15 cellular contexts compared by ENCODE assay signal in genomic region chr17:7335765-7336164, GRCh38. TPM values are rescaled to one million over a fixed set of nuclear protein-coding genes. Genes with fewer than 3 reads are reported as not detected.
DNase-seq lines count a peak whose midpoint lies in the region; ATAC-seq and TF ChIP-seq lines count a peak whose summit lies in the region.
"Not testable (repeated sequence)": the region's sequence is repeated elsewhere in the genome, so short reads cannot be mapped to it uniquely, and the experiment has no call there.
"Had no signal": no experiment of that assay in that cellular context is flagged by ENCODE, and none has a peak within 500 bp of the region (broad histone marks: within the 10 kb centered on the region; RNA-seq: fewer than 3 reads in every experiment).

No MANE protein-coding gene starts in this region.

- not testable (repeated sequence) for H3K9me3 ChIP-seq in CD4-positive, alpha-beta memory T cell (ENCODE audit: control insufficient read depth in 1 of 2, low read length in 2 of 2); Peyer's patch; iPS-20b (ENCODE audit: insufficient read depth, low read depth, low read length); neural progenitor cell (ENCODE audit: low read depth)

- H3F3A ChIP-seq in neural progenitor cell (ENCODE audit: low read depth) = peaks cover 16% of the 10 kb centered on the region

- not testable (repeated sequence) for TF ChIP-seq CTCF in Peyer's patch (IDR thresholded peaks at IDR 0.05); activated CD8-positive, alpha-beta T cell treated with anti-CD3 and anti-CD28 coated beads for 36 hours (IDR thresholded peaks at IDR 0.05); neural progenitor cell (IDR thresholded peaks at IDR 0.05)

- not testable (repeated sequence) for H3K79me2 ChIP-seq in neural progenitor cell (ENCODE audit: low read depth)

- H3K9me3 Mint-ChIP-seq in CD4-positive, alpha-beta memory T cell; activated CD8-positive, alpha-beta T cell treated with anti-CD3 and anti-CD28 coated beads for 36 hours; activated naive CD8-positive, alpha-beta T cell (ENCODE audit: low read depth); neural progenitor cell: not testable (repeated sequence)

- H3K27me3 ChIP-seq in CD4-positive, alpha-beta memory T cell (ENCODE audit: insufficient read depth, low read length); Peyer's patch; iPS-20b (ENCODE audit: insufficient read depth, low read length); neural progenitor cell: not testable (repeated sequence)

- not testable (repeated sequence) for H3K27me3 Mint-ChIP-seq in CD4-positive, alpha-beta memory T cell; activated CD8-positive, alpha-beta T cell treated with anti-CD3 and anti-CD28 coated beads for 36 hours; activated naive CD8-positive, alpha-beta T cell; neural progenitor cell (ENCODE audit: insufficient read depth, low read depth)

- not testable (repeated sequence) for H4K20me1 ChIP-seq in neural progenitor cell (ENCODE audit: low read depth)

- intact Hi-C loops in CD4-positive, alpha-beta memory T cell (cut with micrococcal nuclease) = loop anchor here (1.0 to 2.0 kb wide), 4 partner anchors 11 to 69 kb away; partner anchors contain the start of gene TMEM256
- intact Hi-C loops in activated CD8-positive, alpha-beta T cell treated with anti-CD3 and anti-CD28 coated beads for 36 hours (cut with micrococcal nuclease) = not testable (repeated sequence)

- not testable (repeated sequence) for H2AFZ ChIP-seq in neural progenitor cell (replicated peaks)

- H3K4me2 ChIP-seq in neural progenitor cell = not testable (repeated sequence)

- H3K36me3 Mint-ChIP-seq in CD4-positive, alpha-beta memory T cell = peaks cover 18 to 25% of the 10 kb centered on the region in 2 donors
- peaks cover 27% of the 10 kb centered on the region for H3K36me3 Mint-ChIP-seq in activated CD8-positive, alpha-beta T cell treated with anti-CD3 and anti-CD28 coated beads for 36 hours (ENCODE audit: low read depth)
- not testable (repeated sequence) for H3K36me3 Mint-ChIP-seq in activated naive CD8-positive, alpha-beta T cell; neural progenitor cell

- not testable (repeated sequence) for H3K4me3 ChIP-seq in CD4-positive, alpha-beta memory T cell (ENCODE audit: low read length in 2 of 2); iPS-20b (ENCODE audit: low read length); neural progenitor cell
- peak overlapping the region in 1 of 4 donors; percentile 70 for H3K4me3 ChIP-seq in Peyer's patch

- POLR2A ChIA-PET in CD4-positive, alpha-beta memory T cell (lab: Charles Lee; ENCODE audit: partially characterized antibody) = interaction anchor here (0.6 to 7.4 kb wide), 30 partner anchors 11 to 351 kb away, joined by 3 to 187 read pairs (median 10); partner anchors contain the start of genes ACADVL, CTDNEP1, DLG4 and DVL2
- POLR2A ChIA-PET in activated CD8-positive, alpha-beta T cell treated with anti-CD3 and anti-CD28 coated beads for 36 hours (lab: Charles Lee) = interaction anchor here (0.9 to 7.8 kb wide), 14 partner anchors 8 to 351 kb away, joined by 3 to 87 read pairs (median 4); partner anchors contain the start of genes ACADVL, DLG4, GPS2 and KCTD11

- TF ChIP-seq POLR2A in Peyer's patch (IDR thresholded peaks at IDR 0.05) = not testable (repeated sequence)

- CTCF ChIA-PET in CD4-positive, alpha-beta memory T cell (lab: Charles Lee; ENCODE audit: partially characterized antibody) = interaction anchor here (0.6 to 5.8 kb wide), 24 partner anchors 10 to 783 kb away, joined by 3 to 115 read pairs (median 5); partner anchors contain the start of genes GPS2, TMEM102, TMEM95 and TP53
- CTCF ChIA-PET in activated CD8-positive, alpha-beta T cell treated with anti-CD3 and anti-CD28 coated beads for 36 hours (lab: Charles Lee) = interaction anchor here (0.9 to 6.3 kb wide), 5 partner anchors 11 to 22 kb away, joined by 3 to 60 read pairs (median 21); partner anchors contain the start of gene TMEM95

- peak overlapping the region; percentile 74 for H3K27ac ChIP-seq in CD4-positive, alpha-beta memory T cell (ENCODE audit: low read depth, low read length)
- peak overlapping the region in 3 of 4 donors; percentile 62 to 94 (median 86) for H3K27ac ChIP-seq in Peyer's patch
- H3K27ac ChIP-seq in iPS-20b (ENCODE audit: low read length); neural progenitor cell: not testable (repeated sequence)

- peak overlapping the region; percentile 82; the same call in 1 of the 2 replicates for H3K9ac ChIP-seq in iPS-20b (ENCODE audit: low read depth, low read length)
- not testable (repeated sequence) for H3K9ac ChIP-seq in neural progenitor cell

- ATAC-seq in HG02642 (IDR thresholded peaks at IDR 0.05; ENCODE audit: poor library complexity, unreplicated experiment) = peak; percentile 4
- not testable (repeated sequence) for ATAC-seq in activated CD8-positive, alpha-beta T cell treated with anti-CD3 and anti-CD28 coated beads for 36 hours

- H3K36me3 ChIP-seq in CD4-positive, alpha-beta memory T cell (ENCODE audit: insufficient read depth, low read length); Peyer's patch; iPS-20b (ENCODE audit: insufficient read depth, low read depth, low read length); neural progenitor cell: not testable (repeated sequence)

- peak overlapping the region; percentile 89 to 99 (median 97) for H3K27ac Mint-ChIP-seq in CD4-positive, alpha-beta memory T cell
- peak overlapping the region; percentile 93 for H3K27ac Mint-ChIP-seq in activated CD8-positive, alpha-beta T cell treated with anti-CD3 and anti-CD28 coated beads for 36 hours
- H3K27ac Mint-ChIP-seq in activated naive CD8-positive, alpha-beta T cell = peak overlapping the region; percentile 96
- peak overlapping the region; percentile 72 for H3K27ac Mint-ChIP-seq in neural progenitor cell

- DNase-seq in CD4-positive, alpha-beta memory T cell; Peyer's patch; activated CD8-positive, alpha-beta T cell treated with anti-CD3 and anti-CD28 coated beads for 36 hours; neural progenitor cell (ENCODE audit: low spot score): not testable (repeated sequence)

- peaks cover 38 to 76% (median 57%) of the 10 kb centered on the region in 4 donors for H3K4me1 Mint-ChIP-seq in CD4-positive, alpha-beta memory T cell
- peaks cover 47% of the 10 kb centered on the region for H3K4me1 Mint-ChIP-seq in activated CD8-positive, alpha-beta T cell treated with anti-CD3 and anti-CD28 coated beads for 36 hours (ENCODE audit: low read depth)
- peaks cover 56% of the 10 kb centered on the region for H3K4me1 Mint-ChIP-seq in activated naive CD8-positive, alpha-beta T cell (ENCODE audit: low read depth)
- peaks cover 16% of the 10 kb centered on the region for H3K4me1 Mint-ChIP-seq in neural progenitor cell

- peaks cover 80% of the 10 kb centered on the region for H3K4me1 ChIP-seq in CD4-positive, alpha-beta memory T cell (ENCODE audit: insufficient read depth, low read length)
- peaks cover 0 to 18% (median 8%) of the 10 kb centered on the region in 4 donors for H3K4me1 ChIP-seq in Peyer's patch
- H3K4me1 ChIP-seq in iPS-20b (ENCODE audit: insufficient read depth, low read length); neural progenitor cell: not testable (repeated sequence)

- H3K4me3 Mint-ChIP-seq in CD4-positive, alpha-beta memory T cell = peak overlapping the region; percentile 59 to 99 (median 94)
- peak overlapping the region; percentile 89 for H3K4me3 Mint-ChIP-seq in activated CD8-positive, alpha-beta T cell treated with anti-CD3 and anti-CD28 coated beads for 36 hours
- peak overlapping the region; percentile 92 for H3K4me3 Mint-ChIP-seq in activated naive CD8-positive, alpha-beta T cell
- H3K4me3 Mint-ChIP-seq in neural progenitor cell = not testable (repeated sequence)

RNA-seq across cellular contexts. Expression of gene ACAP1, which starts 0.6 kb away (rescaled TPM):
- total RNA-seq in CD4-positive, alpha-beta memory T cell = 100 to 1,000 TPM; 507 to 516 TPM
- 100 to 1,000 TPM; 261 to 264 TPM for polyA plus RNA-seq in CD4-positive, alpha-beta memory T cell
- total RNA-seq in Peyer's patch = 100 to 1,000 TPM in 1 of 4 donors, 10 to 100 TPM in 3; 15.6 to 696 (median 24.0) TPM
- total RNA-seq in activated CD8-positive, alpha-beta T cell treated with anti-CD3 and anti-CD28 coated beads for 36 hours = 100 to 1,000 TPM; 309 to 342 TPM
- 0.65 and 2.7 TPM in 2 replicates for total RNA-seq in neural progenitor cell (ENCODE audit: low replicate concordance)
- total RNA-seq: dermis blood vessel endothelial cell, endothelial cell of umbilical vein, M059J had no signal

RNA-seq across cellular contexts. Expression of gene NEURL4, which starts 6.6 kb away (rescaled TPM):
- total RNA-seq in CD4-positive, alpha-beta memory T cell = 10 to 100 TPM; 73.8 to 81.6 TPM
- polyA plus RNA-seq in CD4-positive, alpha-beta memory T cell = 1 to 10 TPM in 1 of 2 donors, under 1 TPM in 1; 0.97 to 2.4 TPM
- total RNA-seq in Peyer's patch (10 to 100 TPM; 23.3 to 69.0 (median 53.9) TPM), neural progenitor cell (ENCODE audit: low replicate concordance) (5.1 and 26.3 TPM in 2 replicates)
- total RNA-seq in activated CD8-positive, alpha-beta T cell treated with anti-CD3 and anti-CD28 coated beads for 36 hours = 10 to 100 TPM; 36.2 to 40.4 TPM

RNA-seq across cellular contexts. Expression of gene KCTD11, which starts 16.2 kb away (rescaled TPM):
- 1 to 10 TPM; 3.5 to 4.3 TPM for total RNA-seq in CD4-positive, alpha-beta memory T cell
- 1 to 10 TPM in 1 of 2 donors, under 1 TPM in 1; 0.33 to 1.8 TPM for polyA plus RNA-seq in CD4-positive, alpha-beta memory T cell
- total RNA-seq in Peyer's patch = 1 to 10 TPM; 2.5 to 8.9 (median 7.1) TPM
- 10 to 100 TPM; 11.0 to 11.2 TPM for total RNA-seq in activated CD8-positive, alpha-beta T cell treated with anti-CD3 and anti-CD28 coated beads for 36 hours
- total RNA-seq in neural progenitor cell (ENCODE audit: low replicate concordance) = 2.7 and 8.2 TPM in 2 replicates

RNA-seq across cellular contexts. Expression of gene TMEM95, which starts 19.2 kb away (rescaled TPM):
- not detected for total RNA-seq in CD4-positive, alpha-beta memory T cell
- not detected for polyA plus RNA-seq in CD4-positive, alpha-beta memory T cell
- total RNA-seq in Peyer's patch = not detected
- not detected for total RNA-seq in activated CD8-positive, alpha-beta T cell treated with anti-CD3 and anti-CD28 coated beads for 36 hours
- not detected in 2 replicates for total RNA-seq in neural progenitor cell (ENCODE audit: low replicate concordance)
- total RNA-seq: dermis blood vessel endothelial cell, endothelial cell of umbilical vein, left ventricle myocardium superior, M059J, psoas muscle, subcutaneous adipose tissue, upper lobe of right lung had no signal
- polyA plus RNA-seq: BJ, endothelial cell of umbilical vein, psoas muscle had no signal

RNA-seq across cellular contexts. Expression of gene GPS2, which starts 20.6 kb away (rescaled TPM):
- total RNA-seq in CD4-positive, alpha-beta memory T cell = 100 to 1,000 TPM; 127 to 132 TPM
- polyA plus RNA-seq in CD4-positive, alpha-beta memory T cell = 100 to 1,000 TPM; 101 to 120 TPM
- total RNA-seq in Peyer's patch (100 to 1,000 TPM in 1 of 4 donors, 10 to 100 TPM in 3; 93.2 to 148 (median 94.2) TPM), neural progenitor cell (ENCODE audit: low replicate concordance) (20.5 and 41.8 TPM in 2 replicates)
- 10 to 100 TPM; 31.8 to 36.8 TPM for total RNA-seq in activated CD8-positive, alpha-beta T cell treated with anti-CD3 and anti-CD28 coated beads for 36 hours
